ENCODE assay signal across 9 cellular contexts in the genomic region with DNA sequence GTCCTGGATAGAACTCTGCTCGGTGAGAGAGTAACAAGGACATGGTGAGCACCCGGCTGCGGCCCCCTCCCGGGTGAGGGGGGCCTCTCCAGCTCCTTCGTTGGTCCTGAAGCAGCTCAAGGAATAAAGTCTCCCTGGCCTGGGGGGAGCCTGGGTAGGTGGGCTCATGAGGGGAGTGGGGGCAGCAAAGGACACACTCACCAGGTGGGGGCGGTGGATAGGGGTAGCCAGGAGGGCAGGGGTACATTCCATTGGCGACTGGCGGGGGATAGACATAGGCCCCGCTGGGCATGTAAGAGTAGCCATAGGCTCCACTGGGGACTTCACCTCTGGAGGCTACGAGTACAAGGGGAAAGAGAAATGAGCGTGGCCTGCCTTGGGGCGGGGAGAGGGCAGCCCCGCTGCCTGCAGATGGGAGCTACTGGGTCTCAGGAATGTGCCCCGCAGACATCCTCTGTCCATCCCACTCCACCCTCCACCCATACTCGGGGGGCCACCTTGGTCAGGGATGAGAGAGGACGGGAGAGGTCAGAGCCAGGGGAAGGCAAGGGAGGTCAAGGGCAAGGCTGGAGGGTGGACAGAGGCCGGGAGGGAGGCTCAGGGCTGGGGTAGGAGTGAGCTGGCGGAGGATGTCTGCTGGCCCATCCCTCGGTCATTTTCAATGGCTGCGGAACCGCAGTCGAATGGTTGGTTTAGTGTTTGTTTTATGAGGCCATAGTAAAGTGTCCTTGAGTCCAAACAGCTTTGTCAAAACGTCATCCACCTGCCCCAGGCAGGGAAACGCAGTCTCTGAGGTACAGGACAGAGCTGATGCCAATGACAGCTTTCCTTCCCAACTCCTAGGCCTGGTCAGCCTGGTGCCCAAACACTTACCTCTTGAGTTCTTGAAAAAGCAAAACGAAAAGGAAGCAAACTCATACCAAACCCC. TPM values are rescaled to one million over a fixed set of nuclear protein-coding genes. Genes with fewer than 3 reads are reported as not detected.
DNase-seq lines count a peak whose midpoint lies in the region; ATAC-seq and TF ChIP-seq lines count a peak whose summit lies in the region.
"Had no signal": no experiment of that assay in that cellular context is flagged by ENCODE, and none has a peak within 500 bp of the region (broad histone marks: within the 10 kb centered on the region; RNA-seq: fewer than 3 reads in every experiment).

No MANE protein-coding gene starts in this region.

- 0 out of 2 replicates have a peak, but pooled peaks cover 3% of the 10 kb centered on the region for H4K20me1 ChIP-seq in GM23338 (replicated peaks; ENCODE audit: insufficient read depth)

- H3K79me2 ChIP-seq in GM23338 (replicated peaks; ENCODE audit: insufficient read depth), result 0 out of 2 replicates have a peak, but pooled peaks cover 3% of the 10 kb centered on the region

- in situ Hi-C loops in KBM-7 (cut with MboI; ENCODE audit: low pct_unique_long_range_greater_than_20kb, low sequenced_read_pairs), result no loop called here

- DNase-seq in CD4-positive, CD25-positive, alpha-beta regulatory T cell, result no peak
- DNase-seq in GM23338 (ENCODE audit: low spot score) (no peak), osteocyte (ENCODE audit: extremely low spot score, unreplicated experiment) (peak; percentile 81), KBM-7 (no peak), NCI-H345 (lab: John Stamatoyannopoulos, UW) (no peak)
- DNase-seq in stimulated activated CD8-positive, alpha-beta memory T cell treated with anti-CD3 and anti-CD28 coated beads, Interleukin-4, amount 100 ng/mL, for 48 hours, result no peak

- no peak overlapping the region for H3K4me2 ChIP-seq in GM23338

- no peak for ATAC-seq in CD4-positive, CD25-positive, alpha-beta regulatory T cell (ENCODE audit: low read depth in 2 of 2)
- ATAC-seq in GM23338 (no peak), GM19023 (IDR thresholded peaks at IDR 0.05; ENCODE audit: unreplicated experiment) (no peak)

- peak overlapping the region in 2 of 4 donors; percentile 68 to 97 for H3K4me3 Mint-ChIP-seq in CD4-positive, CD25-positive, alpha-beta regulatory T cell
- H3K4me3 Mint-ChIP-seq in GM23338, result no peak overlapping the region
- H3K4me3 Mint-ChIP-seq in dendritic cell treated with granulocyte-macrophage colony-stimulating factor and Interleukin-4, amounts not matched to agents 40 ng/mL and 50 ng/mL, for 4 days, result no peak overlapping the region
- no peak overlapping the region for H3K4me3 Mint-ChIP-seq in osteocyte (ENCODE audit: unreplicated experiment)

- H3K9me3 ChIP-seq in CD4-positive, CD25-positive, alpha-beta regulatory T cell (ENCODE audit: control insufficient read depth in 2 of 2, low read length in 2 of 2), result no peaks in the 10 kb centered on the region
- H3K9me3 ChIP-seq: mucosa of descending colon had no signal

- H3K4me1 Mint-ChIP-seq in CD4-positive, CD25-positive, alpha-beta regulatory T cell, result peaks cover 4 to 42% (median 15%) of the 10 kb centered on the region in 4 donors
- H3K4me1 Mint-ChIP-seq in GM23338, result peaks cover 14% of the 10 kb centered on the region
- H3K4me1 Mint-ChIP-seq in dendritic cell treated with granulocyte-macrophage colony-stimulating factor and Interleukin-4, amounts not matched to agents 40 ng/mL and 50 ng/mL, for 4 days (ENCODE audit: low read depth), result peaks cover 63% of the 10 kb centered on the region
- H3K4me1 Mint-ChIP-seq in osteocyte (ENCODE audit: unreplicated experiment), result peaks cover 27% of the 10 kb centered on the region

- H3K4me1 ChIP-seq in CD4-positive, CD25-positive, alpha-beta regulatory T cell (ENCODE audit: control insufficient read depth, insufficient read depth, low read length, poor library complexity, severe bottlenecking), result peaks cover 30% of the 10 kb centered on the region
- peaks cover 10% of the 10 kb centered on the region for H3K4me1 ChIP-seq in GM23338 (ENCODE audit: insufficient read depth)

- no peak overlapping the region for H2AFZ ChIP-seq in GM23338

- H3K9me2 ChIP-seq in GM23338 (ENCODE audit: insufficient read depth), result no peaks in the 10 kb centered on the region

- peaks cover 17% of the 10 kb centered on the region; the same call in 1 of the 2 replicates for H3F3A ChIP-seq in GM23338 (replicated peaks; ENCODE audit: low read depth)

- H3K36me3 ChIP-seq in CD4-positive, CD25-positive, alpha-beta regulatory T cell (ENCODE audit: control insufficient read depth, insufficient read depth, low read length), result peaks cover 56% of the 10 kb centered on the region
- peaks cover 15% of the 10 kb centered on the region; the same call in 1 of the 2 replicates for H3K36me3 ChIP-seq in GM23338 (ENCODE audit: insufficient read depth)

- peak overlapping the region in 2 of 3 donors; percentile 69 to 78 for H3K27ac Mint-ChIP-seq in CD4-positive, CD25-positive, alpha-beta regulatory T cell
- peak overlapping the region; percentile 90; the same call in 1 of the 2 replicates for H3K27ac Mint-ChIP-seq in GM23338
- H3K27ac Mint-ChIP-seq in dendritic cell treated with granulocyte-macrophage colony-stimulating factor and Interleukin-4, amounts not matched to agents 40 ng/mL and 50 ng/mL, for 4 days, result peak overlapping the region; percentile 90
- no peak overlapping the region for H3K27ac Mint-ChIP-seq in osteocyte (ENCODE audit: unreplicated experiment)

- H3K36me3 Mint-ChIP-seq in CD4-positive, CD25-positive, alpha-beta regulatory T cell, result peaks cover 16% of the 10 kb centered on the region
- H3K36me3 Mint-ChIP-seq in GM23338 (ENCODE audit: low read depth) (peaks cover 57% of the 10 kb centered on the region), osteocyte (ENCODE audit: unreplicated experiment) (peaks cover 40% of the 10 kb centered on the region)
- peaks cover 92% of the 10 kb centered on the region for H3K36me3 Mint-ChIP-seq in dendritic cell treated with granulocyte-macrophage colony-stimulating factor and Interleukin-4, amounts not matched to agents 40 ng/mL and 50 ng/mL, for 4 days (ENCODE audit: low read depth)

- intact Hi-C loops in dendritic cell treated with granulocyte-macrophage colony-stimulating factor and Interleukin-4, amounts not matched to agents 40 ng/mL and 50 ng/mL, for 4 days (cut with micrococcal nuclease), result no loop called here

- H3K27me3 ChIP-seq in CD4-positive, CD25-positive, alpha-beta regulatory T cell (ENCODE audit: control insufficient read depth, insufficient read depth, low read length), result no peaks in the 10 kb centered on the region
- H3K27me3 ChIP-seq in GM23338 (ENCODE audit: insufficient read depth), result no peaks in the 10 kb centered on the region

- no peaks in the 10 kb centered on the region for H3K9me3 Mint-ChIP-seq in CD4-positive, CD25-positive, alpha-beta regulatory T cell
- no peaks in the 10 kb centered on the region for H3K9me3 Mint-ChIP-seq in GM23338
- H3K9me3 Mint-ChIP-seq in dendritic cell treated with granulocyte-macrophage colony-stimulating factor and Interleukin-4, amounts not matched to agents 40 ng/mL and 50 ng/mL, for 4 days, result no peaks in the 10 kb centered on the region
- H3K9me3 Mint-ChIP-seq in osteocyte (ENCODE audit: unreplicated experiment), result no peaks in the 10 kb centered on the region

- H3K4me3 ChIP-seq in CD4-positive, CD25-positive, alpha-beta regulatory T cell (ENCODE audit: low read depth, low read length), result no peak overlapping the region
- H3K4me3 ChIP-seq in GM23338, result no peak overlapping the region
- H3K4me3 ChIP-seq: mucosa of descending colon had no signal

- H3K27ac ChIP-seq in CD4-positive, CD25-positive, alpha-beta regulatory T cell (ENCODE audit: insufficient read depth, low read length, poor library complexity, severe bottlenecking), result no peak overlapping the region
- no peak overlapping the region; the same call in 1 of the 2 replicates for H3K27ac ChIP-seq in GM23338 (ENCODE audit: low read depth)

- TF ChIP-seq CTCF in GM23338 (conservative IDR thresholded peaks at IDR 0.05; ENCODE audit: low read depth in 2 of 2) (no peak), osteocyte (IDR thresholded peaks at IDR 0.05) (no peak)

- no peaks in the 10 kb centered on the region for H3K27me3 Mint-ChIP-seq in CD4-positive, CD25-positive, alpha-beta regulatory T cell
- H3K27me3 Mint-ChIP-seq in GM23338 (ENCODE audit: insufficient read depth, low read depth, poor library complexity) (peaks cover 12% of the 10 kb centered on the region), osteocyte (ENCODE audit: unreplicated experiment) (no peaks in the 10 kb centered on the region)
- no peaks in the 10 kb centered on the region for H3K27me3 Mint-ChIP-seq in dendritic cell treated with granulocyte-macrophage colony-stimulating factor and Interleukin-4, amounts not matched to agents 40 ng/mL and 50 ng/mL, for 4 days

TF ChIP-seq in GM23338, 12 proteins besides CTCF, POLR2A, EP300 and RAD21 (continues in another document):
- TF ChIP-seq CREB1 (CRISPR knock-in tag; IDR thresholded peaks at IDR 0.05; ENCODE audit: low read depth) (no peak), NANOG (IDR thresholded peaks at IDR 0.05; ENCODE audit: borderline replicate concordance) (no peak)

RNA-seq across cellular contexts. Expression of gene UNC13D, which starts 3.7 kb away (rescaled TPM):
- total RNA-seq in CD4-positive, CD25-positive, alpha-beta regulatory T cell, result 149 TPM
- polyA plus RNA-seq in CD4-positive, CD25-positive, alpha-beta regulatory T cell, result 10 to 100 TPM; 41.6 to 51.7 (median 45.0) TPM
- 3.8 and 5.9 TPM in 2 replicates for total RNA-seq in GM23338 (2014; rRNA removed; shearing (Covaris generic))
- 10.5 and 10.8 TPM in 2 replicates for polyA plus RNA-seq in GM23338 (2016; fragmentation: Nextera tagmentation; extraction: Ambion mirVana)
- total RNA-seq in osteocyte, result 3.3 and 3.6 TPM in 2 replicates

RNA-seq across cellular contexts. Expression of gene WBP2, which starts 7.3 kb away (rescaled TPM):
- total RNA-seq in CD4-positive, CD25-positive, alpha-beta regulatory T cell, result 118 TPM
- 100 to 1,000 TPM in 1 of 4 donors, 10 to 100 TPM in 3; 77.7 to 112 (median 91.2) TPM for polyA plus RNA-seq in CD4-positive, CD25-positive, alpha-beta regulatory T cell
- total RNA-seq in GM23338 (2014; rRNA removed; shearing (Covaris generic)), result 34.9 and 36.2 TPM in 2 replicates
- polyA plus RNA-seq in GM23338 (2016; fragmentation: Nextera tagmentation; extraction: Ambion mirVana), result 59.5 and 63.5 TPM in 2 replicates
- total RNA-seq in osteocyte, result 83.1 and 88.2 TPM in 2 replicates

RNA-seq across cellular contexts. Expression of gene TRIM47, which starts 30.5 kb away (rescaled TPM):
- total RNA-seq in CD4-positive, CD25-positive, alpha-beta regulatory T cell, result 3.6 TPM
- 10 to 100 TPM in 3 of 4 donors, 1 to 10 TPM in 1; 8.7 to 16.6 (median 15.8) TPM for polyA plus RNA-seq in CD4-positive, CD25-positive, alpha-beta regulatory T cell
- total RNA-seq in GM23338 (2014; rRNA removed; shearing (Covaris generic)), result 9.9 and 12.5 TPM in 2 replicates
- polyA plus RNA-seq in GM23338 (2016; fragmentation: Nextera tagmentation; extraction: Ambion mirVana), result 7.2 TPM in 2 replicates
- total RNA-seq in osteocyte, result 33.3 and 40.2 TPM in 2 replicates

RNA-seq across cellular contexts. Expression of gene TRIM65, which starts 48.9 kb away (rescaled TPM):
- total RNA-seq in CD4-positive, CD25-positive, alpha-beta regulatory T cell, result 18.7 TPM
- 10 to 100 TPM; 16.9 to 24.3 (median 20.1) TPM for polyA plus RNA-seq in CD4-positive, CD25-positive, alpha-beta regulatory T cell
- 53.8 and 54.0 TPM in 2 replicates for total RNA-seq in GM23338 (2014; rRNA removed; shearing (Covaris generic))
- polyA plus RNA-seq in GM23338 (2016; fragmentation: Nextera tagmentation; extraction: Ambion mirVana), result 13.8 and 15.0 TPM in 2 replicates
- total RNA-seq in osteocyte, result 26.3 and 26.9 TPM in 2 replicates

RNA-seq across cellular contexts. Expression of gene MRPL38, which starts 56.8 kb away (rescaled TPM):
- 118 TPM for total RNA-seq in CD4-positive, CD25-positive, alpha-beta regulatory T cell
- 10 to 100 TPM; 58.0 to 68.8 (median 64.8) TPM for polyA plus RNA-seq in CD4-positive, CD25-positive, alpha-beta regulatory T cell
- total RNA-seq in GM23338 (2014; rRNA removed; shearing (Covaris generic)), result 47.2 and 63.6 TPM in 2 replicates
- polyA plus RNA-seq in GM23338 (2016; fragmentation: Nextera tagmentation; extraction: Ambion mirVana), result 86.7 and 90.0 TPM in 2 replicates
- 71.1 and 73.6 TPM in 2 replicates for total RNA-seq in osteocyte

Comparison
In these comparisons a context has a peak if more than half of its experiments do, and no peak if none do; other contexts are left out.
1. RNA of gene UNC13D, which starts 3.7 kb away (total RNA-seq): 149 TPM in CD4-positive, CD25-positive, alpha-beta regulatory T cell (single experiment); 3.8 to 5.9 TPM in GM23338 and 3.3 to 3.6 TPM in osteocyte; every median in the first group is over 10 times any median in the second.